ENCODE assay signal across 8 cellular contexts in genomic region chr20:50635676-50636600, GRCh38. TPM values are rescaled to one million over a fixed set of nuclear protein-coding genes. Genes with fewer than 3 reads are reported as not detected.
DNase-seq lines count a peak whose midpoint lies in the region; ATAC-seq, FAIRE-seq and TF ChIP-seq lines count a peak whose summit lies in the region.

No MANE protein-coding gene starts in this region.

- H3K4me3 Mint-ChIP-seq in stimulated activated naive B cell treated with anti-CD40 and anti-IgM and Interleukin-4, amounts not matched to agents 10 μg/mL and 1 μg/mL and 100 μg/mL, for 72 hours = no peak overlapping the region

- H3K4me3 ChIP-seq in A673 (ENCODE audit: low read depth, low read length, poor library complexity, severe bottlenecking) = no peak overlapping the region

- peak; percentile 98 for TF ChIP-seq CTCF in A673 (conservative IDR thresholded peaks at IDR 0.05; ENCODE audit: low read depth, low read length)

- DNase-seq in A673 (ENCODE audit: low spot score) (peak; percentile 82), GM12892 (ENCODE audit: insufficient read length) (peak; percentile 69), NCI-H2227 treated with DMSO at 0.1 percent for 48 hours (lab: John Stamatoyannopoulos, UW) (peak; percentile 46), dermis blood vessel endothelial cell (peak; percentile 74), lung microvascular endothelial cell (ENCODE audit: low read depth in 2 of 2) (peak; percentile 42 to 66)
- peak; percentile 37 to 49 for DNase-seq in activated CD4-positive, alpha-beta T cell treated with anti-CD3 and anti-CD28 coated beads for 24 hours (ENCODE audit: low read depth in 2 of 2)
- peak; percentile 41 for DNase-seq in stimulated activated naive B cell treated with anti-CD40 and anti-IgM and Interleukin-4, amounts not matched to agents 10 μg/mL and 1 μg/mL and 100 μg/mL, for 72 hours

- peak; percentile 74 for ATAC-seq in stimulated activated naive B cell treated with anti-CD40 and anti-IgM and Interleukin-4, amounts not matched to agents 10 μg/mL and 1 μg/mL and 100 μg/mL, for 72 hours (replicated peaks)
- ATAC-seq in GM21447 (IDR thresholded peaks at IDR 0.05; ENCODE audit: unreplicated experiment) = no peak

- no peaks in the 10 kb centered on the region for H3K9me3 ChIP-seq in A673 (ENCODE audit: low read depth, low read length, poor library complexity, severe bottlenecking)

- peak overlapping the region; percentile 64 for H3K27ac ChIP-seq in A673 (ENCODE audit: low read depth, low read length, poor library complexity, severe bottlenecking)

- H3K4me1 ChIP-seq in A673 (ENCODE audit: insufficient read depth, low read length, poor library complexity, severe bottlenecking) = peaks cover 17% of the 10 kb centered on the region

- no peak overlapping the region for H3K27ac Mint-ChIP-seq in stimulated activated naive B cell treated with anti-CD40 and anti-IgM and Interleukin-4, amounts not matched to agents 10 μg/mL and 1 μg/mL and 100 μg/mL, for 72 hours

- CTCF ChIA-PET in A673 (lab: Charles Lee) = interaction anchor here (0.6 to 0.9 kb wide), 2 partner anchors 99 to 1065 kb away, joined by 3 to 4 read pairs; no protein-coding TSS in a partner anchor

- H3K36me3 ChIP-seq in A673 (ENCODE audit: insufficient read depth, low read length, poor library complexity, severe bottlenecking) = no peaks in the 10 kb centered on the region

- BruUV-seq in A673 (replicated peaks; lab: Mats Ljungman, UMichigan) = no TSS peak

- POLR2A ChIA-PET in A673 (lab: Charles Lee; ENCODE audit: low non-redundant PET) = interaction anchor here (0.6 kb wide), 1 partner anchor 45 kb away, joined by 6 read pairs; no protein-coding TSS in a partner anchor

- no peaks in the 10 kb centered on the region for H3K9me3 Mint-ChIP-seq in stimulated activated naive B cell treated with anti-CD40 and anti-IgM and Interleukin-4, amounts not matched to agents 10 μg/mL and 1 μg/mL and 100 μg/mL, for 72 hours

- intact Hi-C loops in A673 (cut with micrococcal nuclease; ENCODE audit: unreplicated experiment) = loop anchor here (10.0 kb wide), 1 partner anchor 109 kb away; no protein-coding TSS in a partner anchor

- FAIRE-seq in GM12892 (lab: Jason Lieb, UNC) = no peak

- peaks cover 3 to 9% of the 10 kb centered on the region in 2 donors for H3K4me1 Mint-ChIP-seq in stimulated activated naive B cell treated with anti-CD40 and anti-IgM and Interleukin-4, amounts not matched to agents 10 μg/mL and 1 μg/mL and 100 μg/mL, for 72 hours

- H3K27me3 ChIP-seq in A673 (replicated peaks; ENCODE audit: insufficient read depth, low read depth, low read length, poor library complexity) = no peaks in the 10 kb centered on the region

- no peak for TF ChIP-seq POLR2A in GM12892 (IDR thresholded peaks at IDR 0.05; ENCODE audit: low read depth, low read length)

- H3K27me3 Mint-ChIP-seq in stimulated activated naive B cell treated with anti-CD40 and anti-IgM and Interleukin-4, amounts not matched to agents 10 μg/mL and 1 μg/mL and 100 μg/mL, for 72 hours = peaks cover 10 to 11% of the 10 kb centered on the region in 2 donors

- H3K36me3 Mint-ChIP-seq in stimulated activated naive B cell treated with anti-CD40 and anti-IgM and Interleukin-4, amounts not matched to agents 10 μg/mL and 1 μg/mL and 100 μg/mL, for 72 hours = no peaks in the 10 kb centered on the region

RNA-seq across cellular contexts. Expression of gene RIPOR3, which starts 55.4 kb away (rescaled TPM):
- total RNA-seq in A673 (2021) = 19.1 and 21.6 TPM in 2 replicates
- 1.2 TPM for polyA plus RNA-seq in GM12892 (2012; ENCODE audit: missing spikeins)
- 0.68 TPM in 1 of 2 replicates, not detected in the other for total RNA-seq in dermis blood vessel endothelial cell
- total RNA-seq in lung microvascular endothelial cell = 0.20 TPM in 1 of 2 replicates, not detected in the other

Comparison
In these comparisons a context has a peak if more than half of its experiments do, and no peak if none do; other contexts are left out.
1. RNA of gene RIPOR3, which starts 55.4 kb away (total RNA-seq): 19.1 to 21.6 TPM in A673; 0.68 TPM in dermis blood vessel endothelial cell and 0.20 TPM in lung microvascular endothelial cell; every median in the first group is over 10 times any median in the second.
2. Peak in every context shown above with its lines, with median percentiles within 50 percentile points of each other: DNase-seq.